In the genomic region with DNA sequence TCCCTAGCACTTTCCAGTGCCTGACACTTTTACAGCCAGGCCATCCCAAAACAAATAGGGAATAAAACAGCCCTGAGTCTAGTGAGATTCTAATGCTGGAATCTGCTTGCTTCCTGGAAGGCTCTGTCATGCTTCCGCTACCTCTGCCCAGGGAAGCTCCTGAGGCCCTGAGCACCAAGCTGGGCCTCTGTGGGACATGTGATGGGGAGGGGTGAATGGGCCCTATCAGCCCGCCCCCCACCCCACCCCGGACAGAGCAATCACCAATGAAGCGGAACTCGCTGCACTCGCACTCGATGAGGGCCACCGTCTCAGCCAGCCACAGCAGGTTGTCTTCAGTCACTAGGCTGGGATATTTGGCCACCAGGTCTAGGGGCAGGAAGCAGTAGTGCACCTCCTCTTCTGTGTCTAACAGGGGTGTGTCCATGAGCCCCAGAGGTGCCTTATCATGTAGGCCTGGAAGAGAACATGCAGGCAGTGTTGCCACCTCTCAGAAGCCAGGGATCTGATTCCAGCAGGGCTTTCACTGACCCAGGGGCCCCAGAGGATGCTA, we compare ENCODE assay signal across 12 cellular contexts.
"Had no signal": no experiment of that assay in that cellular context is flagged by ENCODE, and none has a peak within 500 bp of the region (broad histone marks: within the 10 kb centered on the region; RNA-seq: fewer than 3 reads in every experiment).

No MANE protein-coding gene starts in this region.

- DNase-seq: activated CD4-positive, alpha-beta T cell treated with anti-CD3 and anti-CD28 coated beads for 48 hours; activated gamma-delta T cell; activated naive CD8-positive, alpha-beta T cell treated with anti-CD3 and anti-CD28 coated beads, Interleukin-2, amount 10 ng/mL, durations not matched to agents 7 days and 5 days; activated T-cell treated with anti-CD3 and anti-CD28 coated beads for 4 hours; anterior cingulate cortex; cerebellar nuclear complex; lower lobe of right lung; naive B cell; small intestine; T-helper 1 cell; upper lobe of left lung had no signal

- ATAC-seq: lower lobe of right lung; stimulated activated memory B cell treated with anti-CD40 and anti-IgM and Interleukin-4, amounts not matched to agents 10 μg/mL and 1 μg/mL and 100 μg/mL, for 72 hours had no signal

- H3K4me3 Mint-ChIP-seq: activated naive CD8-positive, alpha-beta T cell treated with anti-CD3 and anti-CD28 coated beads, Interleukin-2, amount 10 ng/mL, durations not matched to agents 7 days and 5 days; naive B cell; stimulated activated memory B cell treated with anti-CD40 and anti-IgM and Interleukin-4, amounts not matched to agents 10 μg/mL and 1 μg/mL and 100 μg/mL, for 72 hours had no signal

- H3K4me1 Mint-ChIP-seq: activated naive CD8-positive, alpha-beta T cell treated with anti-CD3 and anti-CD28 coated beads, Interleukin-2, amount 10 ng/mL, durations not matched to agents 7 days and 5 days; naive B cell; stimulated activated memory B cell treated with anti-CD40 and anti-IgM and Interleukin-4, amounts not matched to agents 10 μg/mL and 1 μg/mL and 100 μg/mL, for 72 hours had no signal

- H3K9me3 Mint-ChIP-seq: activated naive CD8-positive, alpha-beta T cell treated with anti-CD3 and anti-CD28 coated beads, Interleukin-2, amount 10 ng/mL, durations not matched to agents 7 days and 5 days; naive B cell; stimulated activated memory B cell treated with anti-CD40 and anti-IgM and Interleukin-4, amounts not matched to agents 10 μg/mL and 1 μg/mL and 100 μg/mL, for 72 hours had no signal

- H3K36me3 Mint-ChIP-seq: activated naive CD8-positive, alpha-beta T cell treated with anti-CD3 and anti-CD28 coated beads, Interleukin-2, amount 10 ng/mL, durations not matched to agents 7 days and 5 days; naive B cell; stimulated activated memory B cell treated with anti-CD40 and anti-IgM and Interleukin-4, amounts not matched to agents 10 μg/mL and 1 μg/mL and 100 μg/mL, for 72 hours had no signal

- H3K27ac Mint-ChIP-seq: activated naive CD8-positive, alpha-beta T cell treated with anti-CD3 and anti-CD28 coated beads, Interleukin-2, amount 10 ng/mL, durations not matched to agents 7 days and 5 days; stimulated activated memory B cell treated with anti-CD40 and anti-IgM and Interleukin-4, amounts not matched to agents 10 μg/mL and 1 μg/mL and 100 μg/mL, for 72 hours had no signal
